In the genomic region with DNA sequence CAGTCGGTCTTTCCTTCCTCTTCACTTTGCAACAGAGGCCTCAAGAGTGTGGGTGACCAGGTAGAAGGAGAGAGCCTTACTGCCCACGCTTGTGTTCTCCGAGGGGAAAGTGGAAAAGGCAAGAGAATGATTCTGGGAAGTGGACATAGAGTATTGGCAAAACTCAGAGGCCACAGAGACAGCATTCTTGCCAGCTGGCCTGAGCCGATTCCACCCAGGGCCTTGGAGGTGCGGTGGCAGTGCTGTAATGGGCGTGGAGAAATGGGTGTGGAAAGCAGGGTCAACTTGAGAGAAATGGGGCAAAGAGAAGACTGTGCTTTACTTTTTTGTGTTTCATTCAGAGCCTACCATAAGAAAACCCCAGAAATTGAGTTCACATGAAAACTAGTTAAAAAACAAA, we compare ENCODE assay signal across 29 cellular contexts. TPM values are rescaled to one million over a fixed set of nuclear protein-coding genes. Genes with fewer than 3 reads are reported as not detected.
DNase-seq lines count a peak whose midpoint lies in the region; ATAC-seq and TF ChIP-seq lines count a peak whose summit lies in the region.
"Had no signal": no experiment of that assay in that cellular context is flagged by ENCODE, and none has a peak within 500 bp of the region (broad histone marks: within the 10 kb centered on the region; RNA-seq: fewer than 3 reads in every experiment).

No MANE protein-coding gene starts in this region.

- peaks cover 8% of the 10 kb centered on the region for H3K36me3 Mint-ChIP-seq in CD8-positive, alpha-beta T cell
- no peaks in the 10 kb centered on the region for H3K36me3 Mint-ChIP-seq in activated T-helper 17 cell treated with anti-CD3 and anti-CD28 coated beads, Interleukin-2, amount 50 U/mL, for 72 hours (ENCODE audit: low read depth)
- H3K36me3 Mint-ChIP-seq in naive thymus-derived CD4-positive, alpha-beta T cell = peaks cover 0 to 10% (median 3%) of the 10 kb centered on the region in 5 donors
- H3K36me3 Mint-ChIP-seq in stimulated activated memory B cell treated with anti-CD40 and anti-IgM and Interleukin-4, amounts not matched to agents 10 μg/mL and 1 μg/mL and 100 μg/mL, for 72 hours = peaks cover 38% of the 10 kb centered on the region
- H3K36me3 Mint-ChIP-seq: activated naive CD4-positive, alpha-beta T cell treated with anti-CD3 and anti-CD28 coated beads, Interleukin-2, amount 50 U/mL, for 72 hours had no signal

- H3K9me3 Mint-ChIP-seq in CD8-positive, alpha-beta T cell = no peaks in the 10 kb centered on the region
- no peaks in the 10 kb centered on the region for H3K9me3 Mint-ChIP-seq in activated T-helper 17 cell treated with anti-CD3 and anti-CD28 coated beads, Interleukin-2, amount 50 U/mL, for 72 hours
- no peaks in the 10 kb centered on the region for H3K9me3 Mint-ChIP-seq in naive thymus-derived CD4-positive, alpha-beta T cell
- H3K9me3 Mint-ChIP-seq in stimulated activated memory B cell treated with anti-CD40 and anti-IgM and Interleukin-4, amounts not matched to agents 10 μg/mL and 1 μg/mL and 100 μg/mL, for 72 hours = peaks cover 2% of the 10 kb centered on the region
- H3K9me3 Mint-ChIP-seq: activated CD8-positive, alpha-beta T cell treated with anti-CD3 and anti-CD28 coated beads for 36 hours; activated naive CD4-positive, alpha-beta T cell treated with anti-CD3 and anti-CD28 coated beads, Interleukin-2, amount 50 U/mL, for 72 hours; activated T-helper 2 cell treated with anti-CD3 and anti-CD28 coated beads, Interferon-gamma antibody, Interleukin-2, Interleukin-4, amounts not matched to agents 10 μg/mL and 5 μg/mL and 100 μg/mL, durations not matched to agents 14 hours and 24 hours and 36 hours had no signal

- H3K27me3 Mint-ChIP-seq in CD8-positive, alpha-beta T cell (ENCODE audit: low read depth) = no peaks in the 10 kb centered on the region
- no peaks in the 10 kb centered on the region for H3K27me3 Mint-ChIP-seq in activated T-helper 17 cell treated with anti-CD3 and anti-CD28 coated beads, Interleukin-2, amount 50 U/mL, for 72 hours
- no peaks in the 10 kb centered on the region for H3K27me3 Mint-ChIP-seq in naive thymus-derived CD4-positive, alpha-beta T cell
- H3K27me3 Mint-ChIP-seq in stimulated activated memory B cell treated with anti-CD40 and anti-IgM and Interleukin-4, amounts not matched to agents 10 μg/mL and 1 μg/mL and 100 μg/mL, for 72 hours = no peaks in the 10 kb centered on the region
- H3K27me3 Mint-ChIP-seq: activated CD8-positive, alpha-beta T cell treated with anti-CD3 and anti-CD28 coated beads for 36 hours had no signal

- CTCF ChIA-PET in CD8-positive, alpha-beta T cell (lab: Charles Lee) = interaction anchor here (1.1 to 7.7 kb wide), 7 partner anchors 17 to 669 kb away, joined by 3 to 162 read pairs (median 6); no protein-coding TSS in a partner anchor
- CTCF ChIA-PET in naive thymus-derived CD4-positive, alpha-beta T cell (lab: Charles Lee) = interaction anchor here (0.8 to 2.3 kb wide), 8 partner anchors 17 to 794 kb away, joined by 3 to 10 read pairs (median 3); no protein-coding TSS in a partner anchor

- ATAC-seq in CD8-positive, alpha-beta T cell = no peak
- no peak for ATAC-seq in activated T-helper 17 cell treated with anti-CD3 and anti-CD28 coated beads, Interleukin-2, amount 50 U/mL, for 72 hours (replicated peaks)
- ATAC-seq in naive thymus-derived CD4-positive, alpha-beta T cell = no peak
- no peak for ATAC-seq in stimulated activated memory B cell treated with anti-CD40 and anti-IgM and Interleukin-4, amounts not matched to agents 10 μg/mL and 1 μg/mL and 100 μg/mL, for 72 hours
- ATAC-seq: activated CD8-positive, alpha-beta T cell treated with anti-CD3 and anti-CD28 coated beads for 36 hours; activated naive CD4-positive, alpha-beta T cell treated with anti-CD3 and anti-CD28 coated beads, Interleukin-2, amount 50 U/mL, for 72 hours; upper lobe of right lung had no signal

- TF ChIP-seq CTCF in CD8-positive, alpha-beta T cell (IDR thresholded peaks at IDR 0.05) = no peak

- POLR2A ChIA-PET in CD8-positive, alpha-beta T cell (lab: Charles Lee) = interaction anchor here (0.6 kb wide), 1 partner anchor 544 kb away, joined by 3 read pairs; no protein-coding TSS in a partner anchor
- POLR2A ChIA-PET in naive thymus-derived CD4-positive, alpha-beta T cell (lab: Charles Lee) = interaction anchor here (1.3 kb wide), 1 partner anchor 16 kb away, joined by 3 read pairs; no protein-coding TSS in a partner anchor

- H3K4me3 Mint-ChIP-seq in CD8-positive, alpha-beta T cell = no peak overlapping the region
- H3K4me3 Mint-ChIP-seq in activated T-helper 17 cell treated with anti-CD3 and anti-CD28 coated beads, Interleukin-2, amount 50 U/mL, for 72 hours = no peak overlapping the region
- H3K4me3 Mint-ChIP-seq in naive thymus-derived CD4-positive, alpha-beta T cell = no peak overlapping the region
- H3K4me3 Mint-ChIP-seq in stimulated activated memory B cell treated with anti-CD40 and anti-IgM and Interleukin-4, amounts not matched to agents 10 μg/mL and 1 μg/mL and 100 μg/mL, for 72 hours = no peak overlapping the region
- H3K4me3 Mint-ChIP-seq: activated CD8-positive, alpha-beta T cell treated with anti-CD3 and anti-CD28 coated beads for 36 hours had no signal

- H3K4me3 ChIP-seq in CD8-positive, alpha-beta T cell (ENCODE audit: low read depth, low read length) = no peak overlapping the region
- no peak overlapping the region for H3K4me3 ChIP-seq in naive thymus-derived CD4-positive, alpha-beta T cell (ENCODE audit: low read length)
- H3K4me3 ChIP-seq in MG63 = no peak overlapping the region
- H3K4me3 ChIP-seq: SJSA1, upper lobe of right lung had no signal

- no peaks in the 10 kb centered on the region for H3K9me3 ChIP-seq in CD8-positive, alpha-beta T cell (ENCODE audit: low read length)
- H3K9me3 ChIP-seq in naive thymus-derived CD4-positive, alpha-beta T cell (ENCODE audit: control insufficient read depth in 2 of 3, low read length in 3 of 3) = no peaks in the 10 kb centered on the region
- H3K9me3 ChIP-seq in MG63 = no peaks in the 10 kb centered on the region
- H3K9me3 ChIP-seq: SJSA1, upper lobe of right lung had no signal

- H3K27me3 ChIP-seq in CD8-positive, alpha-beta T cell (ENCODE audit: insufficient read depth, low read length) = no peaks in the 10 kb centered on the region
- H3K27me3 ChIP-seq in naive thymus-derived CD4-positive, alpha-beta T cell (ENCODE audit: control insufficient read depth in 2 of 2, insufficient read depth in 2 of 2, low read length in 2 of 2) = no peaks in the 10 kb centered on the region
- no peaks in the 10 kb centered on the region for H3K27me3 ChIP-seq in MG63
- H3K27me3 ChIP-seq: SJSA1, upper lobe of right lung had no signal

- intact Hi-C loops in CD8-positive, alpha-beta T cell (cut with DNase I, micrococcal nuclease) = no loop called here
- intact Hi-C loops in naive thymus-derived CD4-positive, alpha-beta T cell (cut with micrococcal nuclease) = no loop called here

- H3K4me1 ChIP-seq in CD8-positive, alpha-beta T cell (ENCODE audit: insufficient read depth, low read length) = peaks cover 9% of the 10 kb centered on the region
- peaks cover 11 to 15% of the 10 kb centered on the region in 2 donors for H3K4me1 ChIP-seq in naive thymus-derived CD4-positive, alpha-beta T cell (ENCODE audit: control insufficient read depth in 2 of 2, insufficient read depth in 2 of 2, low read length in 2 of 2)

- peak overlapping the region; percentile 38 for H3K27ac Mint-ChIP-seq in CD8-positive, alpha-beta T cell
- H3K27ac Mint-ChIP-seq in activated T-helper 17 cell treated with anti-CD3 and anti-CD28 coated beads, Interleukin-2, amount 50 U/mL, for 72 hours = peak overlapping the region; percentile 57
- H3K27ac Mint-ChIP-seq in naive thymus-derived CD4-positive, alpha-beta T cell = peak overlapping the region in 6 of 9 donors; percentile 19 to 79 (median 56)
- H3K27ac Mint-ChIP-seq in stimulated activated memory B cell treated with anti-CD40 and anti-IgM and Interleukin-4, amounts not matched to agents 10 μg/mL and 1 μg/mL and 100 μg/mL, for 72 hours = peak overlapping the region; percentile 75
- H3K27ac Mint-ChIP-seq: activated CD8-positive, alpha-beta T cell treated with anti-CD3 and anti-CD28 coated beads for 36 hours; activated T-helper 2 cell treated with anti-CD3 and anti-CD28 coated beads, Interferon-gamma antibody, Interleukin-2, Interleukin-4, amounts not matched to agents 10 μg/mL and 5 μg/mL and 100 μg/mL, durations not matched to agents 14 hours and 24 hours and 36 hours had no signal

- H3K4me1 Mint-ChIP-seq in CD8-positive, alpha-beta T cell (ENCODE audit: low read depth) = peaks cover 15% of the 10 kb centered on the region
- H3K4me1 Mint-ChIP-seq in activated T-helper 17 cell treated with anti-CD3 and anti-CD28 coated beads, Interleukin-2, amount 50 U/mL, for 72 hours = peaks cover 5% of the 10 kb centered on the region
- H3K4me1 Mint-ChIP-seq in naive thymus-derived CD4-positive, alpha-beta T cell = peaks cover 12 to 36% (median 31%) of the 10 kb centered on the region in 7 donors
- peaks cover 49% of the 10 kb centered on the region for H3K4me1 Mint-ChIP-seq in stimulated activated memory B cell treated with anti-CD40 and anti-IgM and Interleukin-4, amounts not matched to agents 10 μg/mL and 1 μg/mL and 100 μg/mL, for 72 hours

- H3K27ac ChIP-seq in CD8-positive, alpha-beta T cell (ENCODE audit: low read depth, low read length) = no peak overlapping the region
- no peak overlapping the region for H3K27ac ChIP-seq in naive thymus-derived CD4-positive, alpha-beta T cell (ENCODE audit: low read depth, low read length)
- H3K27ac ChIP-seq: HL-60, RWPE1, SJSA1, upper lobe of right lung had no signal

- peak in 1 of 7 experiments; percentile 32 for DNase-seq in CD8-positive, alpha-beta T cell
- no peak for DNase-seq in naive thymus-derived CD4-positive, alpha-beta T cell
- DNase-seq in MG63 (no peak), HT-29 (ENCODE audit: low spot score) (no peak), nucleus accumbens (lab: John Stamatoyannopoulos, UW) (no peak)
- DNase-seq: activated CD8-positive, alpha-beta memory T cell treated with anti-CD3 and anti-CD28 coated beads, Interleukin-2, amount 50 U/mL, for 48 hours; activated CD8-positive, alpha-beta T cell treated with anti-CD3 and anti-CD28 coated beads for 36 hours; C1 segment of cervical spinal cord; H7; hippocampal formation; left cardiac atrium; mammary epithelial cell; NCI-H1417 treated with DMSO at 0.1 percent for 48 hours; NCI-H2081; NCI-H526; OCI-M1; stimulated activated CD4-positive, alpha-beta T cell treated with anti-CD3 and anti-CD28 coated beads, Interleukin-4, amount 100 ng/mL, for 24 hours; upper lobe of right lung had no signal

- no peaks in the 10 kb centered on the region for H3K36me3 ChIP-seq in CD8-positive, alpha-beta T cell (ENCODE audit: insufficient read depth, low read length)
- peaks cover 0 to 7% (median 0%) of the 10 kb centered on the region in 3 experiments for H3K36me3 ChIP-seq in naive thymus-derived CD4-positive, alpha-beta T cell (ENCODE audit: control insufficient read depth in 2 of 3, insufficient read depth in 3 of 3, low read length in 3 of 3)
- no peaks in the 10 kb centered on the region for H3K36me3 ChIP-seq in MG63
- H3K36me3 ChIP-seq: SJSA1, upper lobe of right lung had no signal

RNA-seq across cellular contexts. Expression of gene KCNJ1, which starts 39.6 kb away (rescaled TPM):
- total RNA-seq in CD8-positive, alpha-beta T cell = not detected
- total RNA-seq in activated T-helper 17 cell treated with anti-CD3 and anti-CD28 coated beads, Interleukin-2, amount 50 U/mL, for 72 hours = not detected
- total RNA-seq in naive thymus-derived CD4-positive, alpha-beta T cell = not detected
- polyA plus RNA-seq in naive thymus-derived CD4-positive, alpha-beta T cell = under 1 TPM; 0.12 to 0.22 TPM
- not detected in 2 replicates for total RNA-seq in MG63 (2014; rRNA removed; shearing (Covaris generic); ENCODE audit: low replicate concordance)
- not detected in 2 replicates for total RNA-seq in HT-29 (2014; rRNA removed; shearing (Covaris generic))
- total RNA-seq: activated CD8-positive, alpha-beta T cell treated with anti-CD3 and anti-CD28 coated beads for 36 hours; activated naive CD4-positive, alpha-beta T cell treated with anti-CD3 and anti-CD28 coated beads, Interleukin-2, amount 50 U/mL, for 72 hours; activated T-helper 2 cell treated with anti-CD3 and anti-CD28 coated beads, Interferon-gamma antibody, Interleukin-2, Interleukin-4, amounts not matched to agents 10 μg/mL and 5 μg/mL and 100 μg/mL, durations not matched to agents 14 hours and 24 hours and 36 hours; chondrocyte; Daoy; left cardiac atrium; mammary epithelial cell; pulmonary artery endothelial cell; SJSA1; T-helper 1 cell treated with Interleukin-12 subunit alpha and Interleukin-12 subunit beta and Interleukin-4 antibody, amounts not matched to agents 30 ng/mL and 1 ng/mL, for 36 hours had no signal
